15 cellular contexts compared by ENCODE assay signal in genomic region chr3:4520013-4520881, GRCh38. TPM values are rescaled to one million over a fixed set of nuclear protein-coding genes. Genes with fewer than 3 reads are reported as not detected.
DNase-seq lines count a peak whose midpoint lies in the region; TF ChIP-seq lines count a peak whose summit lies in the region.
"Had no signal": no experiment of that assay in that cellular context is flagged by ENCODE, and none has a peak within 500 bp of the region (broad histone marks: within the 10 kb centered on the region; RNA-seq: fewer than 3 reads in every experiment).

No MANE protein-coding gene starts in this region.

- no peak for DNase-seq in CD8-positive, alpha-beta memory T cell
- peak; percentile 36 for DNase-seq in NOMO-1 treated with dmso at 0.1 percent for 144 hours (lab: John Stamatoyannopoulos, UW; ENCODE audit: unreplicated experiment)
- no peak for DNase-seq in KG1 (lab: John Stamatoyannopoulos, UW)
- DNase-seq in hepatic stellate cell (ENCODE audit: low spot score): no peak
- DNase-seq in mucosa of gallbladder (ENCODE audit: low spot score): no peak
- DNase-seq: esophagus squamous epithelium; NCI-H1105; NCI-H2227 treated with DMSO at 0.1 percent for 48 hours; Peyer's patch; sigmoid colon; stimulated activated naive CD4-positive, alpha-beta T cell treated with Interleukin-2 at 50 U/mL for 16 hours; T-helper 9 cell had no signal

- H3K27ac ChIP-seq in CD8-positive, alpha-beta memory T cell (ENCODE audit: low read depth, low read length): no peak overlapping the region
- peak overlapping the region; percentile 8 for H3K27ac ChIP-seq in angular gyrus (ENCODE audit: low read depth, low read length)
- H3K27ac ChIP-seq: neutrophil had no signal

- peaks cover 4 to 40% (median 10%) of the 10 kb centered on the region in 3 donors for H3K36me3 Mint-ChIP-seq in CD8-positive, alpha-beta memory T cell
- peaks cover 34% of the 10 kb centered on the region for H3K36me3 Mint-ChIP-seq in nephron (ENCODE audit: low read depth)

- H3K4me3 ChIP-seq in CD8-positive, alpha-beta memory T cell (ENCODE audit: low read length): no peak overlapping the region
- H3K4me3 ChIP-seq: esophagus squamous epithelium, Peyer's patch, sigmoid colon had no signal

- peaks cover 5% of the 10 kb centered on the region for H3K36me3 ChIP-seq in CD8-positive, alpha-beta memory T cell (ENCODE audit: insufficient read depth, low read length)
- H3K36me3 ChIP-seq: esophagus squamous epithelium, neutrophil, Peyer's patch had no signal

- POLR2A ChIA-PET in CD8-positive, alpha-beta memory T cell (lab: Charles Lee): interaction anchor here (0.8 to 1.4 kb wide), 3 partner anchors 13 to 113 kb away, joined by 3 to 8 read pairs (median 3); partner anchors contain the start of gene ITPR1

- H3K27me3 ChIP-seq in CD8-positive, alpha-beta memory T cell (ENCODE audit: insufficient read depth, low read length, poor library complexity, severe bottlenecking): no peaks in the 10 kb centered on the region
- H3K27me3 ChIP-seq: esophagus squamous epithelium, neutrophil, Peyer's patch, sigmoid colon had no signal

- no peaks in the 10 kb centered on the region for H3K9me3 Mint-ChIP-seq in CD8-positive, alpha-beta memory T cell
- H3K9me3 Mint-ChIP-seq in nephron: no peaks in the 10 kb centered on the region

- peak overlapping the region in 3 of 7 donors; percentile 9 to 23 (median 15) for H3K4me3 Mint-ChIP-seq in CD8-positive, alpha-beta memory T cell
- H3K4me3 Mint-ChIP-seq in nephron: no peak overlapping the region

- peaks cover 24 to 60% (median 44%) of the 10 kb centered on the region in 3 donors for H3K4me1 Mint-ChIP-seq in CD8-positive, alpha-beta memory T cell
- peaks cover 66% of the 10 kb centered on the region for H3K4me1 Mint-ChIP-seq in nephron

- peaks cover 28% of the 10 kb centered on the region for H3K4me1 ChIP-seq in CD8-positive, alpha-beta memory T cell (ENCODE audit: insufficient read depth, low read length)

- CTCF ChIA-PET in CD8-positive, alpha-beta memory T cell (lab: Charles Lee): interaction anchor here (0.8 to 4.1 kb wide), 8 partner anchors 8 to 169 kb away, joined by 3 to 32 read pairs (median 8); partner anchors contain the start of gene ITPR1

- H3K9me3 ChIP-seq in CD8-positive, alpha-beta memory T cell (ENCODE audit: low read length): no peaks in the 10 kb centered on the region
- H3K9me3 ChIP-seq: esophagus squamous epithelium, neutrophil, Peyer's patch, sigmoid colon had no signal

- no peak for TF ChIP-seq CTCF in nephron (IDR thresholded peaks at IDR 0.05; ENCODE audit: unreplicated experiment in 3 of 3)

- peak overlapping the region in 6 of 8 donors; percentile 66 to 91 (median 81) for H3K27ac Mint-ChIP-seq in CD8-positive, alpha-beta memory T cell
- H3K27ac Mint-ChIP-seq in nephron: peak overlapping the region in 2 of 3 experiments; percentile 19 to 35

- H3K27me3 Mint-ChIP-seq in CD8-positive, alpha-beta memory T cell: no peaks in the 10 kb centered on the region
- no peaks in the 10 kb centered on the region for H3K27me3 Mint-ChIP-seq in nephron (ENCODE audit: low read depth)

RNA-seq across cellular contexts. Expression of gene ITPR1, which starts 27.1 kb away (rescaled TPM):
- total RNA-seq in CD8-positive, alpha-beta memory T cell: 10 to 100 TPM; 82.6 to 85.8 TPM
- 14.9 TPM for polyA plus RNA-seq in CD8-positive, alpha-beta memory T cell
- 90.5 TPM for total RNA-seq in mucosa of gallbladder

RNA-seq across cellular contexts. Expression of gene SUMF1, which starts 53.2 kb away (rescaled TPM):
- total RNA-seq in CD8-positive, alpha-beta memory T cell: 10 to 100 TPM; 12.1 to 13.0 TPM
- 28.7 TPM for polyA plus RNA-seq in CD8-positive, alpha-beta memory T cell
- 38.7 TPM for total RNA-seq in mucosa of gallbladder
